15 cellular contexts compared by ENCODE assay signal in genomic region chr12:108814462-108815211, GRCh38. TPM values are rescaled to one million over a fixed set of nuclear protein-coding genes. Genes with fewer than 3 reads are reported as not detected.
A peak's percentile ranks its signal among the peaks of the same experiment; 100 is the strongest.
DNase-seq lines count a peak whose midpoint lies in the region; ATAC-seq and TF ChIP-seq lines count a peak whose summit lies in the region.
"Had no signal": no experiment of that assay in that cellular context is flagged by ENCODE, and none has a peak within 500 bp of the region (broad histone marks: within the 10 kb centered on the region; RNA-seq: fewer than 3 reads in every experiment).

No MANE protein-coding gene starts in this region.

- H3K36me3 Mint-ChIP-seq in natural killer cell treated with Interleukin-12 subunit alpha and Interleukin-12 subunit beta and Interleukin-15 and Interleukin-18, amount 100 ng/mL, for 72 hours = peaks cover 7% of the 10 kb centered on the region
- H3K36me3 Mint-ChIP-seq in natural killer cell = peaks cover 5% of the 10 kb centered on the region
- peaks cover 71% of the 10 kb centered on the region for H3K36me3 Mint-ChIP-seq in nephron progenitor cell (ENCODE audit: low read depth)

- H3K4me3 Mint-ChIP-seq in natural killer cell treated with Interleukin-12 subunit alpha and Interleukin-12 subunit beta and Interleukin-15 and Interleukin-18, amount 100 ng/mL, for 72 hours = no peak overlapping the region
- H3K4me3 Mint-ChIP-seq in natural killer cell = no peak overlapping the region
- H3K4me3 Mint-ChIP-seq in nephron progenitor cell = no peak overlapping the region
- H3K4me3 Mint-ChIP-seq: activated T-helper 1 cell treated with anti-CD3 and anti-CD28 coated beads, Interleukin-12 subunit alpha, Interleukin-12 subunit beta, Interleukin-2, Interleukin-4 antibody, amounts not matched to agents 30 ng/mL and 10 ng/mL and 1 ng/mL, durations not matched to agents 14 hours and 24 hours and 36 hours; T-cell had no signal

- H3K27ac ChIP-seq in cingulate gyrus (ENCODE audit: low read depth, low read length) = peak overlapping the region; percentile 6
- H3K27ac ChIP-seq: hepatocyte had no signal

- no peak for ATAC-seq in natural killer cell treated with Interleukin-12 subunit alpha and Interleukin-12 subunit beta and Interleukin-15 and Interleukin-18, amount 100 ng/mL, for 72 hours
- ATAC-seq in natural killer cell = no peak
- ATAC-seq in GM19328 (IDR thresholded peaks at IDR 0.05; ENCODE audit: unreplicated experiment) = no peak
- ATAC-seq: PC-3, T-cell had no signal

- H3K9me3 Mint-ChIP-seq in natural killer cell treated with Interleukin-12 subunit alpha and Interleukin-12 subunit beta and Interleukin-15 and Interleukin-18, amount 100 ng/mL, for 72 hours = no peaks in the 10 kb centered on the region
- no peaks in the 10 kb centered on the region for H3K9me3 Mint-ChIP-seq in natural killer cell
- no peaks in the 10 kb centered on the region for H3K9me3 Mint-ChIP-seq in nephron progenitor cell
- H3K9me3 Mint-ChIP-seq: activated T-helper 1 cell treated with anti-CD3 and anti-CD28 coated beads, Interleukin-12 subunit alpha, Interleukin-12 subunit beta, Interleukin-2, Interleukin-4 antibody, amounts not matched to agents 30 ng/mL and 10 ng/mL and 1 ng/mL, durations not matched to agents 14 hours and 24 hours and 36 hours; T-cell had no signal

- peaks cover 7 to 18% of the 10 kb centered on the region in 2 donors for H3K4me1 Mint-ChIP-seq in natural killer cell treated with Interleukin-12 subunit alpha and Interleukin-12 subunit beta and Interleukin-15 and Interleukin-18, amount 100 ng/mL, for 72 hours (ENCODE audit: low read depth in 2 of 2)
- peaks cover 10 to 22% of the 10 kb centered on the region in 2 donors for H3K4me1 Mint-ChIP-seq in natural killer cell
- H3K4me1 Mint-ChIP-seq in nephron progenitor cell = peaks cover 49% of the 10 kb centered on the region
- H3K4me1 Mint-ChIP-seq: T-cell had no signal

- in situ Hi-C loops in GM13976 (cut with MboI; ENCODE audit: low sequenced_read_pairs, unreplicated experiment) = no loop called here

- peak; percentile 22 for DNase-seq in natural killer cell treated with Interleukin-12 subunit alpha and Interleukin-12 subunit beta and Interleukin-15 and Interleukin-18, amount 100 ng/mL, for 72 hours (ENCODE audit: low spot score)
- DNase-seq in natural killer cell (no peak), nephron progenitor cell (no peak), GM13976 (ENCODE audit: low spot score) (no peak), GF-D8 (lab: John Stamatoyannopoulos, UW) (no peak)
- DNase-seq in stimulated activated CD4-positive, alpha-beta T cell treated with anti-CD3 and anti-CD28 coated beads, Interleukin-1b, Interleukin-23, amount 100 ng/mL, for 48 hours = no peak
- DNase-seq: activated CD4-positive, alpha-beta T cell treated with anti-CD3 and anti-CD28 coated beads for 1 hour; MM.1S; PC-3; stimulated activated CD8-positive, alpha-beta memory T cell treated with anti-CD3 and anti-CD28 coated beads, Interleukin-4, amount 100 ng/mL, for 48 hours; T-cell had no signal

- TF ChIP-seq CTCF in natural killer cell (IDR thresholded peaks at IDR 0.05) (no peak), nephron progenitor cell (IDR thresholded peaks at IDR 0.05) (no peak), GM13976 (IDR thresholded peaks at IDR 0.05; ENCODE audit: borderline replicate concordance, control extremely low read depth, extremely low read depth, insufficient read depth, missing control alignments) (no peak)

- intact Hi-C loops in natural killer cell (cut with micrococcal nuclease) = no loop called here

- H3K27me3 Mint-ChIP-seq in natural killer cell treated with Interleukin-12 subunit alpha and Interleukin-12 subunit beta and Interleukin-15 and Interleukin-18, amount 100 ng/mL, for 72 hours = no peaks in the 10 kb centered on the region
- H3K27me3 Mint-ChIP-seq in natural killer cell (ENCODE audit: low read depth in 2 of 2) = no peaks in the 10 kb centered on the region
- peaks cover 4% of the 10 kb centered on the region for H3K27me3 Mint-ChIP-seq in nephron progenitor cell (ENCODE audit: low read depth, poor library complexity)
- H3K27me3 Mint-ChIP-seq: T-cell had no signal

- H3K27ac Mint-ChIP-seq in natural killer cell treated with Interleukin-12 subunit alpha and Interleukin-12 subunit beta and Interleukin-15 and Interleukin-18, amount 100 ng/mL, for 72 hours = peak overlapping the region in 1 of 2 donors; percentile 65
- no peak overlapping the region for H3K27ac Mint-ChIP-seq in natural killer cell
- H3K27ac Mint-ChIP-seq in nephron progenitor cell = peak overlapping the region; percentile 39
- H3K27ac Mint-ChIP-seq: activated T-helper 1 cell treated with anti-CD3 and anti-CD28 coated beads, Interleukin-12 subunit alpha, Interleukin-12 subunit beta, Interleukin-2, Interleukin-4 antibody, amounts not matched to agents 30 ng/mL and 10 ng/mL and 1 ng/mL, durations not matched to agents 14 hours and 24 hours and 36 hours; T-cell had no signal

RNA-seq across cellular contexts. Expression of gene SSH1, which starts 42.7 kb away (rescaled TPM):
- total RNA-seq in natural killer cell treated with Interleukin-12 subunit alpha and Interleukin-12 subunit beta and Interleukin-15 and Interleukin-18, amount 100 ng/mL, for 72 hours = 10 to 100 TPM; 40.5 to 73.9 TPM
- 10 to 100 TPM; 57.4 to 74.1 (median 66.6) TPM for total RNA-seq in natural killer cell
